ENCODE assay signal across 15 cellular contexts in the genomic region with DNA sequence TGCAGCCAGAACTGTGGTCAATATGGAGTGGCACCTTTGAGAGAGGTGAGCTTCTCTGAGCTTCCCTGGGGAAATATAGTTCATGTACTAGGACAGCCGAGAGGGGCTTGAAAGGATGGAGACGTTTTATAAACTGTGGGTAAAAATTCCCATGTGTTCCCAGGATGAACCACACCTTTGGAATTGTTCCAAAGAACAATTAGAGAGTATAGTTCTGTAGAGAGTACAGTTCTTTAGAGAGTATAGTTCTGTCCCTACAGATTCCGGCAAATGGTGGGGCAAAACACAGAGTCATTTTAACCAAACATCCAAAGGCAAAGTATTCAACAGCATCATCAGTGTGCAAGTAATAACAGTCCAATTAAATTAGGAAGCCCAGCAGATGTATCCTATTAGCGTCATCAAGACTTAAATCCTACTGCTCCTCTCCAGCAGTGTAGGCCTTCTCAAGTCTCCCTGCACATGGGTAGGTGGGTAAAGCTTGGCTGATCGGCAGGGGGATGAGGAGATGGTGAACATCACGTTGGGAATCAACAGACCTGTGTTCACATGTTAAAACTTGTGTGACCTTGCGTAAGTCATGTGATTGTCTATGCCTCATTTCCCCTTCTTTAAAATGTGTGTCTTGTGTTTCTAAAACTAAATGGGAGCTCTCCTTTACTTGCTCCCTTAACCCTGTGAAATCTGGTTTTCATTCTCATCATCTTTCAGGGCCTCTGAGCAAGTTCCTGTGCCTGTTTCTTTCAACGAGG. TPM values are rescaled to one million over a fixed set of nuclear protein-coding genes. Genes with fewer than 3 reads are reported as not detected.
A peak's percentile ranks its signal among the peaks of the same experiment; 100 is the strongest.
DNase-seq lines count a peak whose midpoint lies in the region; ATAC-seq, FAIRE-seq and TF ChIP-seq lines count a peak whose summit lies in the region.
"Had no signal": no experiment of that assay in that cellular context is flagged by ENCODE, and none has a peak within 500 bp of the region (broad histone marks: within the 10 kb centered on the region; RNA-seq: fewer than 3 reads in every experiment).

No MANE protein-coding gene starts in this region.

- peak; percentile 29 for FAIRE-seq in K562 (lab: Jason Lieb, UNC)
- FAIRE-seq in keratinocyte (lab: Jason Lieb, UNC), result peak; percentile 9
- FAIRE-seq: A204.1 had no signal

- CTCF ChIA-PET in MCF 10A (lab: Yijun Ruan, JAX) (interaction anchor here (0.5 to 2.7 kb wide), 7 partner anchors 9 to 352 kb away, joined by 3 to 11 read pairs (median 4); no protein-coding TSS in a partner anchor), K562 (lab: Yijun Ruan, JAX; ENCODE audit: low intra/inter-chr PET ratio) (no interaction called here)

- no peak overlapping the region for H3K4me3 ChIP-seq in breast epithelium
- H3K4me3 ChIP-seq in K562, result no peak overlapping the region
- no peak overlapping the region for H3K4me3 ChIP-seq in keratinocyte (ENCODE audit: control insufficient read depth in 2 of 3, extremely low read depth in 1 of 3, insufficient read depth in 2 of 3, low read depth in 1 of 3, low read length in 3 of 3)

- dilution Hi-C loops in keratinocyte (cut with MboI; ENCODE audit: extremely low pct_ligation_motif_present, low sequenced_read_pairs), result no loop called here

- H3K27me3 ChIP-seq in breast epithelium (no peaks in the 10 kb centered on the region), K562 (ENCODE audit: control insufficient read depth in 2 of 2, insufficient read depth in 2 of 2, low read length in 2 of 2) (peaks cover 33 to 65% of the 10 kb centered on the region in 2 experiments; a peak in 4 of 5 replicates), keratinocyte (ENCODE audit: control insufficient read depth, extremely low read depth, insufficient read depth, low read length) (no peaks in the 10 kb centered on the region)

- H3K27ac Mint-ChIP-seq in MCF 10A (ENCODE audit: low read depth, unreplicated experiment), result no peak overlapping the region
- H3K27ac Mint-ChIP-seq in T-helper 2 cell treated with Interferon-gamma antibody and Interleukin-4, amounts not matched to agents 5 μg/mL and 100 μg/mL, for 36 hours, result no peak overlapping the region
- H3K27ac Mint-ChIP-seq: IgD-negative memory B cell had no signal

- H3K4me1 ChIP-seq in breast epithelium, result no peaks in the 10 kb centered on the region
- H3K4me1 ChIP-seq in K562 (replicated peaks in 1 of 2; ENCODE audit: control insufficient read depth in 2 of 2, insufficient read depth in 2 of 2, low read length in 2 of 2), result peaks cover 0 to 11% of the 10 kb centered on the region in 2 experiments; a peak in 1 of 5 replicates
- H3K4me1 ChIP-seq in keratinocyte (ENCODE audit: control insufficient read depth, extremely low read depth, insufficient read depth, low read length), result peaks cover 28% of the 10 kb centered on the region

- no peaks in the 10 kb centered on the region for H3K27me3 Mint-ChIP-seq in MCF 10A (ENCODE audit: insufficient read depth, unreplicated experiment)
- peaks cover 12% of the 10 kb centered on the region for H3K27me3 Mint-ChIP-seq in T-helper 2 cell treated with Interferon-gamma antibody and Interleukin-4, amounts not matched to agents 5 μg/mL and 100 μg/mL, for 36 hours (ENCODE audit: low read depth)

- TF ChIP-seq RAD21 in K562 (CRISPR knock-in tag; conservative IDR thresholded peaks at IDR 0.05 in 1 of 2, IDR thresholded peaks at IDR 0.05 in 1 of 2), result no peak

- ATAC-seq in K562, result no peak
- ATAC-seq in HG03469 (IDR thresholded peaks at IDR 0.05; ENCODE audit: unreplicated experiment), result no peak

- no peak overlapping the region for H3K4me3 Mint-ChIP-seq in MCF 10A (ENCODE audit: unreplicated experiment)
- no peak overlapping the region for H3K4me3 Mint-ChIP-seq in T-helper 2 cell treated with Interferon-gamma antibody and Interleukin-4, amounts not matched to agents 5 μg/mL and 100 μg/mL, for 36 hours
- H3K4me3 Mint-ChIP-seq: IgD-negative memory B cell had no signal

- no peak for TF ChIP-seq EP300 in K562 (IDR thresholded peaks at IDR 0.05; ENCODE audit: low read length)

- TF ChIP-seq POLR2A in breast epithelium (IDR thresholded peaks at IDR 0.05), result no peak
- no peak for TF ChIP-seq POLR2A in K562 (conservative IDR thresholded peaks at IDR 0.05)

- in situ Hi-C loops in K562 (cut with MboI), result no loop called here

- H3K36me3 ChIP-seq in breast epithelium (no peaks in the 10 kb centered on the region), K562 (ENCODE audit: control insufficient read depth, insufficient read depth, low read length) (no peaks in the 10 kb centered on the region), keratinocyte (ENCODE audit: control insufficient read depth in 2 of 2, extremely low read depth in 1 of 2, insufficient read depth in 2 of 2, low read length in 2 of 2) (no peaks in the 10 kb centered on the region)

- H3K9me3 ChIP-seq in breast epithelium, result no peaks in the 10 kb centered on the region
- H3K9me3 ChIP-seq in K562 (replicated peaks; ENCODE audit: control insufficient read depth, insufficient read depth, low read depth, low read length), result no peaks in the 10 kb centered on the region; the same call in 1 of the 2 replicates
- no peaks in the 10 kb centered on the region for H3K9me3 ChIP-seq in keratinocyte (ENCODE audit: control insufficient read depth, low read depth, low read length)

- BruUV-seq in MCF 10A (replicated peaks; lab: Mats Ljungman, UMichigan) (no TSS peak), K562 (replicated peaks; lab: Mats Ljungman, UMichigan) (no TSS peak)

- 6% methylated on average over 8 of the region's 8 CpGs for WGBS in K562 (ENCODE audit: insufficient coverage, low coverage, missing lambda C conversion rate)

- intact Hi-C loops in MCF 10A (cut with micrococcal nuclease) (no loop called here), breast epithelium (cut with DNase I; ENCODE audit: low total_unique reads) (no loop called here), K562 (cut with micrococcal nuclease) (no loop called here)

- H3K9me3 Mint-ChIP-seq in MCF 10A (ENCODE audit: unreplicated experiment), result no peaks in the 10 kb centered on the region
- H3K9me3 Mint-ChIP-seq in T-helper 2 cell treated with Interferon-gamma antibody and Interleukin-4, amounts not matched to agents 5 μg/mL and 100 μg/mL, for 36 hours, result no peaks in the 10 kb centered on the region
- H3K9me3 Mint-ChIP-seq: IgD-negative memory B cell had no signal

- H3K9me1 ChIP-seq in K562 (ENCODE audit: control insufficient read depth, insufficient read depth, low read length) (no peaks in the 10 kb centered on the region), keratinocyte (ENCODE audit: control insufficient read depth, extremely low read depth, insufficient read depth, low read length) (no peaks in the 10 kb centered on the region)

- TF ChIP-seq CTCF in MCF 10A (IDR thresholded peaks at IDR 0.05; ENCODE audit: unreplicated experiment) (no peak), breast epithelium (IDR thresholded peaks at IDR 0.05) (no peak), K562 (IDR thresholded peaks at IDR 0.05 in 2 of 3, conservative IDR thresholded peaks at IDR 0.05 in 1 of 3; ENCODE audit: insufficient read depth in 2 of 3, low read depth in 1 of 3, low read length in 3 of 3) (no peak), keratinocyte (optimal IDR thresholded peaks at IDR 0.05 in 1 of 3, IDR thresholded peaks at IDR 0.05 in 1 of 3, conservative IDR thresholded peaks at IDR 0.05 in 1 of 3; ENCODE audit: extremely low read depth in 1 of 3, insufficient read depth in 2 of 3, low read length in 3 of 3) (no peak)

- H3K27ac ChIP-seq in breast epithelium (no peak overlapping the region), K562 (ENCODE audit: extremely low read depth, low read depth, low read length) (no peak overlapping the region), keratinocyte (ENCODE audit: control insufficient read depth, insufficient read depth, low read length) (peak overlapping the region; percentile 15)

- no peak overlapping the region for H2AFZ ChIP-seq in K562 (ENCODE audit: low read depth, low read length)
- no peak overlapping the region for H2AFZ ChIP-seq in keratinocyte (ENCODE audit: control insufficient read depth, low read length)

- 0 out of 2 replicates have a peak, but pooled peaks cover 3% of the 10 kb centered on the region for H4K20me1 ChIP-seq in K562 (replicated peaks; ENCODE audit: control insufficient read depth, insufficient read depth, low read length)
- H4K20me1 ChIP-seq in keratinocyte (ENCODE audit: control insufficient read depth, extremely low read depth, insufficient read depth, low read length), result no peaks in the 10 kb centered on the region

- H3K9ac ChIP-seq in K562 (ENCODE audit: insufficient read depth in 1 of 2, low read depth in 2 of 2, low read length in 2 of 2), result no peak overlapping the region
- no peak overlapping the region for H3K9ac ChIP-seq in keratinocyte (ENCODE audit: control insufficient read depth, extremely low read depth, insufficient read depth, low read length)

- POLR2A ChIA-PET in MCF 10A (lab: Yijun Ruan, JAX) (interaction anchor here (0.6 kb wide), 1 partner anchor 52 kb away, joined by 4 read pairs; no protein-coding TSS in a partner anchor), K562 (lab: Yijun Ruan, JAX) (interaction anchor here (1.2 kb wide), 1 partner anchor 10 kb away, joined by 3 read pairs; no protein-coding TSS in a partner anchor)

- no peaks in the 10 kb centered on the region for H3K36me3 Mint-ChIP-seq in MCF 10A (ENCODE audit: insufficient read depth, unreplicated experiment)
- no peaks in the 10 kb centered on the region for H3K36me3 Mint-ChIP-seq in T-helper 2 cell treated with Interferon-gamma antibody and Interleukin-4, amounts not matched to agents 5 μg/mL and 100 μg/mL, for 36 hours (ENCODE audit: low read depth)
- H3K36me3 Mint-ChIP-seq: IgD-negative memory B cell had no signal

- H3K4me2 ChIP-seq in K562 (ENCODE audit: insufficient read depth, low read length) (no peak overlapping the region), keratinocyte (ENCODE audit: control insufficient read depth, extremely low read depth, insufficient read depth, low read depth, low read length) (peak overlapping the region; percentile 38)

- DNase-seq in MCF 10A (ENCODE audit: unreplicated experiment) (peak; percentile 24), breast epithelium (ENCODE audit: low spot score in 2 of 2) (no peak), K562 (ENCODE audit: extremely low read depth in 1 of 4, low spot score in 3 of 4) (no peak), keratinocyte (ENCODE audit: low read depth, low spot score) (no peak), midbrain (lab: John Stamatoyannopoulos, UW) (no peak), iPS-NIHi11 (ENCODE audit: low spot score) (no peak)
- no peak for DNase-seq in T-helper 2 cell treated with Interferon-gamma antibody and Interleukin-4, amounts not matched to agents 5 μg/mL and 100 μg/mL, for 36 hours (ENCODE audit: low spot score)
- DNase-seq: DMS53; H7; NCI-H1417 treated with DMSO at 0.1 percent for 48 hours; NCI-H2029 treated with DMSO at 0.1 percent for 48 hours; NK-92 treated with Interleukin-12 subunit alpha and Interleukin-12 subunit beta, amount 100 ng/mL, for 24 hours had no signal

- H3K79me2 ChIP-seq in K562 (ENCODE audit: control insufficient read depth, insufficient read depth, low read length) (no peaks in the 10 kb centered on the region), keratinocyte (ENCODE audit: control insufficient read depth, insufficient read depth, low read length) (no peaks in the 10 kb centered on the region)

- peaks cover 6% of the 10 kb centered on the region for H3K4me1 Mint-ChIP-seq in MCF 10A (ENCODE audit: insufficient read depth, unreplicated experiment)
- no peaks in the 10 kb centered on the region for H3K4me1 Mint-ChIP-seq in T-helper 2 cell treated with Interferon-gamma antibody and Interleukin-4, amounts not matched to agents 5 μg/mL and 100 μg/mL, for 36 hours (ENCODE audit: low read depth)
- H3K4me1 Mint-ChIP-seq: IgD-negative memory B cell had no signal

RNA-seq across cellular contexts. Expression of gene IREB2, which starts 30.0 kb away (rescaled TPM):
- total RNA-seq in MCF 10A (2022) (43.4 and 50.1 TPM in 2 replicates), breast epithelium (10 to 100 TPM; 45.8 to 52.2 (median 49.5) TPM), K562 (2014; rRNA removed) (16.8 and 17.1 TPM in 2 replicates), K562 (2014; rRNA removed; fragmentation: Illumina TruSeq; extraction: Trizol) (37.7 and 48.0 TPM in 2 replicates), K562 (2015; rRNA removed; fragmentation: Illumina TruSeq; extraction: Trizol) (30.8 and 34.0 TPM in 2 replicates), K562 (2021) (56.6 and 61.7 TPM in 2 replicates)
- total RNA-seq in K562 (2011; cell fraction: chromatin; rRNA removed; ENCODE audit: low replicate concordance), result 54.9 and 123 TPM in 2 replicates
- 23.8 and 30.0 TPM in 2 replicates for total RNA-seq in K562 (2011; cell fraction: nucleolus; rRNA removed)
- 48.5 and 72.4 TPM in 2 replicates for total RNA-seq in K562 (2011; cell fraction: nucleoplasm; rRNA removed)
- polyA plus RNA-seq in K562 (2011; rRNA removed) (51.5 and 59.1 TPM in 2 replicates), K562 (2014; fragmentation: Illumina TruSeq; extraction: Trizol) (45.4 and 53.2 TPM in 2 replicates), K562 (2014; fragmentation: Nextera tagmentation; extraction: Ambion mirVana) (10 to 100 TPM; 18.0 to 21.4 TPM), K562 (2014; rRNA removed) (24.1 and 25.4 TPM in 2 replicates), keratinocyte (14.9 to 20.5 TPM (median 19.5 TPM) in 3 replicates)
- polyA plus RNA-seq in K562 (2011; cell fraction: cytosol; rRNA removed), result 13.6 and 22.2 TPM in 2 replicates
- 19.4 and 22.1 TPM in 2 replicates for polyA plus RNA-seq in K562 (2011; cell fraction: nucleus; rRNA removed)
- 26.6 and 30.9 TPM in 2 replicates for polyA plus RNA-seq in K562 (2012)
- polyA minus RNA-seq in K562 (2011; rRNA and poly(A)+ RNA removed), result 106 and 117 TPM in 2 replicates
- 41.6 and 62.7 TPM in 2 replicates for polyA minus RNA-seq in K562 (2011; cell fraction: cytosol; rRNA and poly(A)+ RNA removed)
- polyA minus RNA-seq in K562 (2011; cell fraction: nucleus; rRNA and poly(A)+ RNA removed), result 31.2 and 42.7 TPM in 2 replicates
- 9.0 TPM for polyA plus RNA-seq in keratinocyte (2011; ENCODE audit: low read depth)
- polyA plus RNA-seq in keratinocyte (2011; cell fraction: cytosol; rRNA removed), result 8.0 and 17.0 TPM in 2 replicates
- 28.3 and 33.2 TPM in 2 replicates for polyA plus RNA-seq in keratinocyte (2011; cell fraction: nucleus; rRNA removed)
- 10.8 and 16.2 TPM in 2 replicates for polyA plus RNA-seq in keratinocyte (2012; ENCODE audit: low replicate concordance)
- 15.6 to 38.7 TPM (median 23.5 TPM) in 3 replicates for polyA minus RNA-seq in keratinocyte
- polyA minus RNA-seq in keratinocyte (2011; cell fraction: cytosol; rRNA and poly(A)+ RNA removed), result 16.3 TPM
- 36.0 and 48.6 TPM in 2 replicates for polyA minus RNA-seq in keratinocyte (2011; cell fraction: nucleus; rRNA and poly(A)+ RNA removed)
